ENCODE assay signal across 9 cellular contexts in the genomic region with DNA sequence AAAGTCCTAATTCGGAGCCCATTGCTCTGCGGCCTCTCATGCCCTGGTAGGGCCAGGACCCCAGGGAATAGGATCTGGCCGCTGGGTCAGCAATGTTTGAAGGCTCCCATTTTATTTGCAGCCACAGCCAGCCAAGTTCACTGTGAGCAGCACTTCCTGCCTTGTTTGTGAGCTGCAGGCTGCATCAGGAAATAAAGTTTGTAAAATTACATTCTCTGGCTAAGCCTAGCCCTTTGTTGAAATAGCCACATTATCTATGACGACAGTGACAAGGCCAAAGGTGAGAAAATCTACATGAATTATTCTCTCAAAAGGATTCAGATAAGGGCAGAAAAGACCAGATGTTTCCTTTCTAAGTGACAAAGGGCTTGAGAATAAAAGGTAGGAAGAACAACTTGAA. TPM values are rescaled to one million over a fixed set of nuclear protein-coding genes. Genes with fewer than 3 reads are reported as not detected.
DNase-seq lines count a peak whose midpoint lies in the region; ATAC-seq and TF ChIP-seq lines count a peak whose summit lies in the region.
"Had no signal": no experiment of that assay in that cellular context is flagged by ENCODE, and none has a peak within 500 bp of the region (broad histone marks: within the 10 kb centered on the region; RNA-seq: fewer than 3 reads in every experiment).

No MANE protein-coding gene starts in this region.

- WGBS in esophagus, 2 donors = 41 to 64% methylated on average over 4 of the region's 4 CpGs

- H3K4me1 Mint-ChIP-seq in CD4-positive, alpha-beta T cell (ENCODE audit: low read depth) = peaks cover 23% of the 10 kb centered on the region
- peaks cover 10 to 48% (median 21%) of the 10 kb centered on the region in 4 donors for H3K4me1 Mint-ChIP-seq in naive thymus-derived CD8-positive, alpha-beta T cell
- peaks cover 21% of the 10 kb centered on the region for H3K4me1 Mint-ChIP-seq in activated naive CD4-positive, alpha-beta T cell treated with anti-CD3 and anti-CD28 coated beads for 36 hours (ENCODE audit: low read depth)

- DNase-seq in CD4-positive, alpha-beta T cell = no peak
- DNase-seq in Peyer's patch (peak in 2 of 3 donors; percentile 68 to 69), posterior vena cava (ENCODE audit: low spot score) (no peak), 8988T (no peak), head of caudate nucleus (no peak)
- DNase-seq in naive thymus-derived CD8-positive, alpha-beta T cell = peak in 1 of 10 donors; percentile 29
- no peak for DNase-seq in activated naive CD4-positive, alpha-beta T cell treated with anti-CD3 and anti-CD28 coated beads for 36 hours

- H3K4me3 Mint-ChIP-seq in CD4-positive, alpha-beta T cell = peak overlapping the region; percentile 92
- H3K4me3 Mint-ChIP-seq in naive thymus-derived CD8-positive, alpha-beta T cell = peak overlapping the region in 7 of 10 donors; percentile 19 to 98 (median 94)
- no peak overlapping the region for H3K4me3 Mint-ChIP-seq in activated naive CD4-positive, alpha-beta T cell treated with anti-CD3 and anti-CD28 coated beads for 36 hours

- TF ChIP-seq POLR2A in Peyer's patch (IDR thresholded peaks at IDR 0.05) = peak; percentile 80 to 90

- H3K36me3 Mint-ChIP-seq in CD4-positive, alpha-beta T cell (ENCODE audit: low read depth) = no peaks in the 10 kb centered on the region
- no peaks in the 10 kb centered on the region for H3K36me3 Mint-ChIP-seq in naive thymus-derived CD8-positive, alpha-beta T cell
- H3K36me3 Mint-ChIP-seq in activated naive CD4-positive, alpha-beta T cell treated with anti-CD3 and anti-CD28 coated beads for 36 hours (ENCODE audit: low read depth) = no peaks in the 10 kb centered on the region
- H3K36me3 Mint-ChIP-seq: memory B cell had no signal

- POLR2A ChIA-PET in CD4-positive, alpha-beta T cell (lab: Charles Lee) = interaction anchor here (0.8 to 2.4 kb wide), 13 partner anchors 9 to 603 kb away, joined by 3 to 12 read pairs (median 4); a partner anchor contains a TSS
- POLR2A ChIA-PET in naive thymus-derived CD8-positive, alpha-beta T cell (lab: Charles Lee) = interaction anchor here (0.6 to 2.2 kb wide), 2 partner anchors 174 to 536 kb away, joined by 3 to 8 read pairs; a partner anchor contains a TSS

- CTCF ChIA-PET in CD4-positive, alpha-beta T cell (lab: Charles Lee) = interaction anchor here (0.6 to 1.9 kb wide), 3 partner anchors 30 to 174 kb away, joined by 3 to 7 read pairs (median 3); no protein-coding TSS in a partner anchor
- CTCF ChIA-PET in activated naive CD4-positive, alpha-beta T cell treated with anti-CD3 and anti-CD28 coated beads for 36 hours (lab: Charles Lee) = interaction anchor here (1.3 to 2.3 kb wide), 2 partner anchors 11 to 25 kb away, joined by 6 to 8 read pairs; no protein-coding TSS in a partner anchor

- H3K4me3 ChIP-seq in Peyer's patch (peak overlapping the region in 1 of 4 donors; percentile 55), esophagus (ENCODE audit: low read depth in 1 of 2, low read length in 2 of 2) (no peak overlapping the region)

- H3K27me3 ChIP-seq in CD4-positive, alpha-beta T cell (ENCODE audit: control insufficient read depth, insufficient read depth, low read length) = no peaks in the 10 kb centered on the region
- H3K27me3 ChIP-seq in Peyer's patch (no peaks in the 10 kb centered on the region), esophagus (ENCODE audit: control insufficient read depth in 1 of 2, insufficient read depth in 2 of 2, low read length in 2 of 2) (no peaks in the 10 kb centered on the region)

- no peaks in the 10 kb centered on the region for H3K27me3 Mint-ChIP-seq in CD4-positive, alpha-beta T cell
- no peaks in the 10 kb centered on the region for H3K27me3 Mint-ChIP-seq in naive thymus-derived CD8-positive, alpha-beta T cell
- H3K27me3 Mint-ChIP-seq in activated naive CD4-positive, alpha-beta T cell treated with anti-CD3 and anti-CD28 coated beads for 36 hours (ENCODE audit: low read depth) = no peaks in the 10 kb centered on the region
- H3K27me3 Mint-ChIP-seq: memory B cell had no signal

- H3K4me1 ChIP-seq in Peyer's patch = peaks cover 0 to 23% (median 5%) of the 10 kb centered on the region in 4 donors
- peaks cover 0 to 2% of the 10 kb centered on the region in 2 donors for H3K4me1 ChIP-seq in esophagus (ENCODE audit: control insufficient read depth in 2 of 2, insufficient read depth in 2 of 2, low read length in 1 of 2)

- H3K9me3 Mint-ChIP-seq in CD4-positive, alpha-beta T cell = no peaks in the 10 kb centered on the region
- H3K9me3 Mint-ChIP-seq in naive thymus-derived CD8-positive, alpha-beta T cell = no peaks in the 10 kb centered on the region
- H3K9me3 Mint-ChIP-seq in activated naive CD4-positive, alpha-beta T cell treated with anti-CD3 and anti-CD28 coated beads for 36 hours = no peaks in the 10 kb centered on the region
- H3K9me3 Mint-ChIP-seq: memory B cell had no signal

- no peak for ATAC-seq in CD4-positive, alpha-beta T cell (ENCODE audit: poor library complexity)
- no peak for ATAC-seq in naive thymus-derived CD8-positive, alpha-beta T cell

- no peaks in the 10 kb centered on the region for H3K36me3 ChIP-seq in Peyer's patch
- H3K36me3 ChIP-seq in esophagus (ENCODE audit: control insufficient read depth in 2 of 2, insufficient read depth in 2 of 2, low read length in 1 of 2) = no peaks in the 10 kb centered on the region

- intact Hi-C loops in CD4-positive, alpha-beta T cell (cut with DNase I, micrococcal nuclease) = loop anchor here (2.0 kb wide), 1 partner anchor 23 kb away; a partner anchor contains a TSS
- intact Hi-C loops in posterior vena cava (cut with DNase I) = loop anchor here in 1 of 2 donors (2.0 kb wide), 1 partner anchor 25 kb away; no protein-coding TSS in a partner anchor
- intact Hi-C loops in head of caudate nucleus (cut with DNase I) = no loop called here
- intact Hi-C loops in activated naive CD4-positive, alpha-beta T cell treated with anti-CD3 and anti-CD28 coated beads for 36 hours (cut with micrococcal nuclease) = loop anchor here (2.0 kb wide), 1 partner anchor 23 kb away; no protein-coding TSS in a partner anchor

- peak overlapping the region; percentile 92 for H3K27ac Mint-ChIP-seq in CD4-positive, alpha-beta T cell
- H3K27ac Mint-ChIP-seq in naive thymus-derived CD8-positive, alpha-beta T cell = peak overlapping the region; percentile 31 to 97 (median 94)
- no peak overlapping the region for H3K27ac Mint-ChIP-seq in activated naive CD4-positive, alpha-beta T cell treated with anti-CD3 and anti-CD28 coated beads for 36 hours

- H3K9me3 ChIP-seq in CD4-positive, alpha-beta T cell (ENCODE audit: control insufficient read depth, low read length) = no peaks in the 10 kb centered on the region
- H3K9me3 ChIP-seq in Peyer's patch (no peaks in the 10 kb centered on the region), esophagus (ENCODE audit: control insufficient read depth in 2 of 2, insufficient read depth in 1 of 2, low read depth in 1 of 2, low read length in 1 of 2) (no peaks in the 10 kb centered on the region)

- H3K27ac ChIP-seq in CD4-positive, alpha-beta T cell (ENCODE audit: low read depth, low read length) = peak overlapping the region; percentile 32
- H3K27ac ChIP-seq in Peyer's patch (peak overlapping the region in 3 of 4 donors; percentile 83 to 94 (median 92)), esophagus (ENCODE audit: low read depth in 2 of 2, low read length in 1 of 2) (peak overlapping the region; percentile 15 to 73)

- no peak for TF ChIP-seq CTCF in CD4-positive, alpha-beta T cell (IDR thresholded peaks at IDR 0.05)
- no peak for TF ChIP-seq CTCF in Peyer's patch (IDR thresholded peaks at IDR 0.05)

RNA-seq across cellular contexts. Expression of a gene that starts 23.7 kb away (rescaled TPM):
- total RNA-seq in CD4-positive, alpha-beta T cell = 10 to 100 TPM; 82.4 to 82.9 TPM
- total RNA-seq in Peyer's patch (100 to 1,000 TPM in 3 of 4 donors, 10 to 100 TPM in 1; 57.8 to 256 (median 162) TPM), posterior vena cava (1,000 to 10,000 TPM; 1,298 to 1,367 TPM)
- 10 to 100 TPM; 44.2 to 75.9 TPM for polyA plus RNA-seq in esophagus
- 10 to 100 TPM; 34.2 to 34.6 TPM for total RNA-seq in naive thymus-derived CD8-positive, alpha-beta T cell
- polyA plus RNA-seq in naive thymus-derived CD8-positive, alpha-beta T cell = 100 to 1,000 TPM in 1 of 3 donors, 10 to 100 TPM in 2; 26.1 to 107 (median 28.9) TPM
- 10 to 100 TPM; 30.3 to 34.5 TPM for total RNA-seq in activated naive CD4-positive, alpha-beta T cell treated with anti-CD3 and anti-CD28 coated beads for 36 hours

Comparison
In these comparisons a context has a peak if more than half of its experiments do, and no peak if none do; other contexts are left out.
1. DNase-seq: peak in Peyer's patch (2 of 3); none in CD4-positive, alpha-beta T cell (0 of 10), posterior vena cava (single experiment), 8988T (single experiment), head of caudate nucleus (0 of 42) and activated naive CD4-positive, alpha-beta T cell treated with anti-CD3 and anti-CD28 coated beads for 36 hours (single experiment).
2. H3K27ac ChIP-seq: peak in every context shown above with its lines; median percentile 92 in Peyer's patch; 44 in esophagus; 32 in CD4-positive, alpha-beta T cell.
3. RNA of a gene that starts 23.7 kb away (total RNA-seq): 1,298 to 1,367 TPM in posterior vena cava; 57.8 to 256 TPM in Peyer's patch, 82.4 to 82.9 TPM in CD4-positive, alpha-beta T cell, 34.2 to 34.6 TPM in naive thymus-derived CD8-positive, alpha-beta T cell and 30.3 to 34.5 TPM in activated naive CD4-positive, alpha-beta T cell treated with anti-CD3 and anti-CD28 coated beads for 36 hours; every median in the first group is over 4 times any median in the second.